Comparison of ENCODE assay signal across 19 cellular contexts in genomic region chr12:68785358-68785757, GRCh38. TPM values are rescaled to one million over a fixed set of nuclear protein-coding genes. Genes with fewer than 3 reads are reported as not detected.
DNase-seq lines count a peak whose midpoint lies in the region; ATAC-seq and TF ChIP-seq lines count a peak whose summit lies in the region.
"Had no signal": no experiment of that assay in that cellular context is flagged by ENCODE, and none has a peak within 500 bp of the region (broad histone marks: within the 10 kb centered on the region; RNA-seq: fewer than 3 reads in every experiment).

No MANE protein-coding gene starts in this region.

- POLR2A ChIA-PET in naive thymus-derived CD8-positive, alpha-beta T cell (lab: Charles Lee): no interaction called here

- H3K4me3 ChIP-seq in NB4 (ENCODE audit: low read depth, low read length) (no peak overlapping the region), epithelial cell of esophagus (ENCODE audit: low read length) (no peak overlapping the region), lower lobe of right lung (no peak overlapping the region), prostate gland (no peak overlapping the region)
- H3K4me3 ChIP-seq: dorsolateral prefrontal cortex, psoas muscle, stomach had no signal

- no peak for TF ChIP-seq CTCF in CD14-positive monocyte (IDR thresholded peaks at IDR 0.05)
- TF ChIP-seq CTCF in NB4 (IDR thresholded peaks at IDR 0.05; ENCODE audit: low read depth, low read length): no peak
- no peak for TF ChIP-seq CTCF in epithelial cell of esophagus (IDR thresholded peaks at IDR 0.05; ENCODE audit: insufficient read depth, low read depth, low read length, missing control alignments)
- no peak for TF ChIP-seq CTCF in lower lobe of right lung (IDR thresholded peaks at IDR 0.05)
- no peak for TF ChIP-seq CTCF in prostate gland (IDR thresholded peaks at IDR 0.05)

- 74% methylated on average over 2 of the region's 2 CpGs for WGBS in prostate gland

- DNase-seq in CD14-positive monocyte (ENCODE audit: low spot score) (no peak), NB4 (ENCODE audit: low read depth) (peak; percentile 31), epithelial cell of esophagus (ENCODE audit: low read depth) (peak; percentile 83), lower lobe of right lung (no peak), prostate gland (ENCODE audit: low spot score) (no peak), NCI-H2227 (lab: John Stamatoyannopoulos, UW; ENCODE audit: unreplicated experiment) (no peak)
- DNase-seq in activated CD4-positive, alpha-beta T cell treated with anti-CD3 and anti-CD28 coated beads, Interleukin-2, amount 10 ng/mL, durations not matched to agents 24 days and 14 days: no peak
- no peak for DNase-seq in naive thymus-derived CD8-positive, alpha-beta T cell
- DNase-seq: activated CD8-positive, alpha-beta memory T cell treated with anti-CD3 and anti-CD28 coated beads, Interleukin-2, amount 50 U/mL, for 4 hours; activated naive CD4-positive, alpha-beta T cell treated with anti-CD3 and anti-CD28 coated beads for 36 hours; dorsolateral prefrontal cortex; GF-D8; naive B cell; NCI-H187; psoas muscle; stomach; T-helper 9 cell had no signal

- TF ChIP-seq POLR2A in NB4 (IDR thresholded peaks at IDR 0.05; ENCODE audit: extremely low read depth, insufficient read length): no peak
- TF ChIP-seq POLR2A in prostate gland (IDR thresholded peaks at IDR 0.05): no peak

- H3K36me3 Mint-ChIP-seq in CD14-positive monocyte: peaks cover 2% of the 10 kb centered on the region in 2 donors
- H3K36me3 Mint-ChIP-seq in activated CD4-positive, alpha-beta T cell treated with anti-CD3 and anti-CD28 coated beads, Interleukin-2, amount 10 ng/mL, durations not matched to agents 24 days and 14 days (ENCODE audit: low read depth): no peaks in the 10 kb centered on the region
- H3K36me3 Mint-ChIP-seq in naive thymus-derived CD8-positive, alpha-beta T cell: peaks cover 0 to 4% (median 0%) of the 10 kb centered on the region in 3 donors
- H3K36me3 Mint-ChIP-seq: naive B cell had no signal

- peak; percentile 53 to 63 for ATAC-seq in lower lobe of right lung
- no peak for ATAC-seq in naive thymus-derived CD8-positive, alpha-beta T cell
- ATAC-seq: left lobe of liver, psoas muscle had no signal

- H3K27me3 ChIP-seq in lower lobe of right lung (ENCODE audit: low read depth) (no peaks in the 10 kb centered on the region), prostate gland (replicated peaks; ENCODE audit: insufficient read depth) (no peaks in the 10 kb centered on the region)
- H3K27me3 ChIP-seq: dorsolateral prefrontal cortex, stomach had no signal

- H3K27me3 Mint-ChIP-seq in CD14-positive monocyte (ENCODE audit: low read depth in 3 of 3): no peaks in the 10 kb centered on the region
- H3K27me3 Mint-ChIP-seq in activated CD4-positive, alpha-beta T cell treated with anti-CD3 and anti-CD28 coated beads, Interleukin-2, amount 10 ng/mL, durations not matched to agents 24 days and 14 days: no peaks in the 10 kb centered on the region
- H3K27me3 Mint-ChIP-seq in naive thymus-derived CD8-positive, alpha-beta T cell: no peaks in the 10 kb centered on the region
- H3K27me3 Mint-ChIP-seq: naive B cell had no signal

- H3K36me3 ChIP-seq in lower lobe of right lung: no peaks in the 10 kb centered on the region
- H3K36me3 ChIP-seq in prostate gland: no peaks in the 10 kb centered on the region
- H3K36me3 ChIP-seq: stomach had no signal

- H3K4me1 ChIP-seq in lower lobe of right lung (peaks cover 38% of the 10 kb centered on the region), prostate gland (replicated peaks) (peaks cover 3% of the 10 kb centered on the region)

- intact Hi-C loops in CD14-positive monocyte (cut with micrococcal nuclease) (no loop called here), lower lobe of right lung (cut with DNase I) (no loop called here), prostate gland (cut with DNase I) (no loop called here)
- intact Hi-C loops in activated CD4-positive, alpha-beta T cell treated with anti-CD3 and anti-CD28 coated beads, Interleukin-2, amount 10 ng/mL, durations not matched to agents 24 days and 14 days (cut with micrococcal nuclease): no loop called here

- H3K9me3 Mint-ChIP-seq in CD14-positive monocyte: peaks cover 0 to 2% (median 0%) of the 10 kb centered on the region in 7 donors
- H3K9me3 Mint-ChIP-seq in activated CD4-positive, alpha-beta T cell treated with anti-CD3 and anti-CD28 coated beads, Interleukin-2, amount 10 ng/mL, durations not matched to agents 24 days and 14 days: no peaks in the 10 kb centered on the region
- H3K9me3 Mint-ChIP-seq in naive thymus-derived CD8-positive, alpha-beta T cell: no peaks in the 10 kb centered on the region
- H3K9me3 Mint-ChIP-seq: activated naive CD4-positive, alpha-beta T cell treated with anti-CD3 and anti-CD28 coated beads for 36 hours; naive B cell had no signal

- H3K27ac Mint-ChIP-seq in CD14-positive monocyte: peak overlapping the region; percentile 85 to 99 (median 96)
- H3K27ac Mint-ChIP-seq in activated CD4-positive, alpha-beta T cell treated with anti-CD3 and anti-CD28 coated beads, Interleukin-2, amount 10 ng/mL, durations not matched to agents 24 days and 14 days: no peak overlapping the region
- peak overlapping the region in 2 of 10 donors; percentile 38 to 39 for H3K27ac Mint-ChIP-seq in naive thymus-derived CD8-positive, alpha-beta T cell
- H3K27ac Mint-ChIP-seq: activated naive CD4-positive, alpha-beta T cell treated with anti-CD3 and anti-CD28 coated beads for 36 hours had no signal

- H3K4me3 Mint-ChIP-seq in CD14-positive monocyte: peak overlapping the region; percentile 24 to 27
- no peak overlapping the region for H3K4me3 Mint-ChIP-seq in activated CD4-positive, alpha-beta T cell treated with anti-CD3 and anti-CD28 coated beads, Interleukin-2, amount 10 ng/mL, durations not matched to agents 24 days and 14 days
- no peak overlapping the region for H3K4me3 Mint-ChIP-seq in naive thymus-derived CD8-positive, alpha-beta T cell
- H3K4me3 Mint-ChIP-seq: activated naive CD4-positive, alpha-beta T cell treated with anti-CD3 and anti-CD28 coated beads for 36 hours; naive B cell had no signal

- H3K27ac ChIP-seq in lower lobe of right lung: peak overlapping the region; percentile 62
- H3K27ac ChIP-seq in prostate gland: no peak overlapping the region
- H3K27ac ChIP-seq: KMS-11, psoas muscle had no signal

- H3K9me3 ChIP-seq in lower lobe of right lung (no peaks in the 10 kb centered on the region), prostate gland (no peaks in the 10 kb centered on the region)
- H3K9me3 ChIP-seq: psoas muscle, stomach had no signal

- peaks cover 50% of the 10 kb centered on the region for H3K4me1 Mint-ChIP-seq in CD14-positive monocyte
- H3K4me1 Mint-ChIP-seq in activated CD4-positive, alpha-beta T cell treated with anti-CD3 and anti-CD28 coated beads, Interleukin-2, amount 10 ng/mL, durations not matched to agents 24 days and 14 days: peaks cover 4% of the 10 kb centered on the region
- H3K4me1 Mint-ChIP-seq in naive thymus-derived CD8-positive, alpha-beta T cell: peaks cover 0 to 18% (median under 1%) of the 10 kb centered on the region in 4 donors

RNA-seq across cellular contexts. Expression of gene MDM2, which starts 22.6 kb away (rescaled TPM):
- polyA plus RNA-seq in CD14-positive monocyte: 10 to 100 TPM; 27.6 to 39.9 TPM
- total RNA-seq in lower lobe of right lung: 136 TPM
- 10 to 100 TPM; 36.1 to 95.6 TPM for total RNA-seq in prostate gland
- total RNA-seq in activated CD4-positive, alpha-beta T cell treated with anti-CD3 and anti-CD28 coated beads, Interleukin-2, amount 10 ng/mL, durations not matched to agents 24 days and 14 days: 227 and 233 TPM in 2 replicates
- 10 to 100 TPM; 85.1 to 90.4 TPM for total RNA-seq in naive thymus-derived CD8-positive, alpha-beta T cell
- 10 to 100 TPM in 2 of 3 donors, 1 to 10 TPM in 1; 7.6 to 17.9 (median 12.8) TPM for polyA plus RNA-seq in naive thymus-derived CD8-positive, alpha-beta T cell

RNA-seq across cellular contexts. Expression of gene SLC35E3, which starts 39.4 kb away (rescaled TPM):
- polyA plus RNA-seq in CD14-positive monocyte: 10 to 100 TPM; 10.9 to 12.4 TPM
- 16.5 TPM for total RNA-seq in lower lobe of right lung
- total RNA-seq in prostate gland: 10 to 100 TPM in 1 of 2 donors, 1 to 10 TPM in 1; 8.9 to 10.3 TPM
- 3.8 and 4.2 TPM in 2 replicates for total RNA-seq in activated CD4-positive, alpha-beta T cell treated with anti-CD3 and anti-CD28 coated beads, Interleukin-2, amount 10 ng/mL, durations not matched to agents 24 days and 14 days
- 10 to 100 TPM; 11.2 to 12.8 TPM for total RNA-seq in naive thymus-derived CD8-positive, alpha-beta T cell
- polyA plus RNA-seq in naive thymus-derived CD8-positive, alpha-beta T cell: 10 to 100 TPM; 10.9 to 12.0 (median 12.0) TPM

Comparison
In these comparisons a context has a peak if more than half of its experiments do, and no peak if none do; other contexts are left out.
1. DNase-seq: peak in NB4 (single experiment) and epithelial cell of esophagus (single experiment); none in CD14-positive monocyte (single experiment), lower lobe of right lung (single experiment), prostate gland (single experiment), NCI-H2227 (single experiment), activated CD4-positive, alpha-beta T cell treated with anti-CD3 and anti-CD28 coated beads, Interleukin-2, amount 10 ng/mL, durations not matched to agents 24 days and 14 days (single experiment) and naive thymus-derived CD8-positive, alpha-beta T cell (0 of 10).
2. H3K4me3 Mint-ChIP-seq: peak in CD14-positive monocyte (2 of 2); none in activated CD4-positive, alpha-beta T cell treated with anti-CD3 and anti-CD28 coated beads, Interleukin-2, amount 10 ng/mL, durations not matched to agents 24 days and 14 days (single experiment) and naive thymus-derived CD8-positive, alpha-beta T cell (0 of 10).
3. ATAC-seq: peak in lower lobe of right lung (2 of 2); none in naive thymus-derived CD8-positive, alpha-beta T cell (0 of 2).